Comparison of ENCODE assay signal across 8 cellular contexts in the genomic region with DNA sequence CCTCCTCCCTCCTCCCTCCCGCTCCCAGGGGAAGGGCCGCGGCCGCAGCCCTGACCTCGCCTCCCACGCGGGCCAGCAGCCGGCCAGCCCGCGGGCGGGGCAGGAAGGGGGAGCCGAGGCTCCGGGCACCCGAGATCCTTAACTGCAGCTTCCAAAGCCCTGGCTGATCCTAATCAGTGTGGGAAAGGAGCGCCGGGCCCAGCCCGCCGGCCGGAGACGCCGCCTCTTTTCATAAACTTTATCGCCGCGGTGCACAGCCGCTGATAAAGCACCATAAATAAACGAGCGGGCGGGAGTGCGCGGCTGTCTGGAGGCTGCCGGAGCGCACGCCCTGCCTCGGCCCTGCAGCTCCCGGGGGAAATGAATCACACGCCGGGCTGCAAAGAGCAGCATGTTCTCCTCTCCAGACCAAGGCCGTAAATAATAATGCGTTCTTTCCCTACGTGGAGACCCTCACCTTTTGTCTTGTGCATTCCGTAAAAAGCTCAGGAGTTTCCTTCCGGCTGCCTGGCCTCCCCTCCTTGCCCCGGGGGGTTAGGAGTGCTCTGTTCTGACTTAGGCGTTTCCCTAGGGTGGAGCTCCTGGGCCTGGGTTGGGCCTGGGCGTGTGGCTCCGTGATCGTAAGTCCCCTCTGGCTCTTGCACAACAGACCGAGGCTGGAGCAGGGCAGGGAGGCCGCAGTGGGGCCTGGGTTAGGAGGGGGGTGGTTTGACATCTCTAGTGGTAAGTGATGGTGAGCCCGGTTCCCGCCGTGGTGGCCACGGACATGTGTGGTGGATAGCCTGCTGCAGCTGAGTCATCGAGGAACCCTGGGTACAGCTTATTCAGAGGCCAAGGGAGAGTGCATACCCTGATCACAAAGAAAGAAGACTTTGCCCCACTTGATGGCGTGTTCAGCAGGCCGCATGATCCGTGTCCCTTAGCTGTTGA.
A peak's percentile ranks its signal among the peaks of the same experiment; 100 is the strongest.
DNase-seq lines count a peak whose midpoint lies in the region; ATAC-seq and TF ChIP-seq lines count a peak whose summit lies in the region.

No MANE protein-coding gene starts in this region.

- TF ChIP-seq CTCF in dorsolateral prefrontal cortex (IDR thresholded peaks at IDR 0.05 in 54 of 56, conservative IDR thresholded peaks at IDR 0.05 in 2 of 56; ENCODE audit: low read depth in 1 of 56, partially characterized antibody in 56 of 56): no peak
- TF ChIP-seq CTCF in liver (IDR thresholded peaks at IDR 0.05; ENCODE audit: low read depth, low read length, missing input control): no peak

- H3K36me3 ChIP-seq in liver (ENCODE audit: control insufficient read depth in 4 of 4, insufficient read depth in 3 of 4, low read depth in 1 of 4, low read length in 3 of 4): no peaks in the 10 kb centered on the region

- peak overlapping the region in 23 of 59 donors; percentile 9 to 70 (median 41) for H3K27ac ChIP-seq in dorsolateral prefrontal cortex
- peak overlapping the region; percentile 76 to 92 for H3K27ac ChIP-seq in liver (ENCODE audit: low read depth in 1 of 2, low read length in 2 of 2)

- H3K27me3 ChIP-seq in dorsolateral prefrontal cortex (peaks cover 0 to 7% (median 0%) of the 10 kb centered on the region in 45 donors), liver (ENCODE audit: control insufficient read depth in 4 of 4, insufficient read depth in 4 of 4, low read length in 3 of 4) (no peaks in the 10 kb centered on the region)

- peak; percentile 36 to 47 for TF ChIP-seq RAD21 in liver (IDR thresholded peaks at IDR 0.05)

- peak overlapping the region; percentile 28 to 70 (median 55) for H3K4me3 ChIP-seq in dorsolateral prefrontal cortex
- H3K4me3 ChIP-seq in liver (ENCODE audit: low read depth in 1 of 3, low read length in 3 of 3): peak overlapping the region in 2 of 3 donors; percentile 60 to 61

- 10% methylated on average over 57 of the region's 57 CpGs for WGBS in liver

- intact Hi-C loops in dorsolateral prefrontal cortex (cut with DNase I): loop anchor here (2.0 to 5.0 kb wide), 2 partner anchors 69 to 131 kb away; no protein-coding TSS in a partner anchor

- peak overlapping the region in 1 of 2 donors; percentile 63 for H3K9ac ChIP-seq in liver (ENCODE audit: low read depth in 1 of 2, low read length in 2 of 2)

- H3K9me3 ChIP-seq in liver (ENCODE audit: control insufficient read depth in 4 of 4, low read length in 3 of 4): no peaks in the 10 kb centered on the region

- DNase-seq in GDM1 (lab: John Stamatoyannopoulos, UW) (peak; percentile 75), Kasumi-1 (lab: John Stamatoyannopoulos, UW) (peak; percentile 66 to 79), SW480 (ENCODE audit: low spot score) (peak; percentile 96), dorsolateral prefrontal cortex (peak in 4 of 10 donors; percentile 32 to 63 (median 54))
- peak; percentile 21 to 57 for DNase-seq in stimulated activated CD4-positive, alpha-beta T cell treated with anti-CD3 and anti-CD28 coated beads, Interleukin-2, amount 100 ng/mL, for 24 hours

- ATAC-seq in GM21786 (IDR thresholded peaks at IDR 0.05; ENCODE audit: unreplicated experiment) (peak; percentile 57), HG02938 (IDR thresholded peaks at IDR 0.05; ENCODE audit: unreplicated experiment) (no peak)

- peaks cover 6 to 11% (median 9%) of the 10 kb centered on the region in 4 donors for H3K4me1 ChIP-seq in liver (ENCODE audit: control insufficient read depth in 4 of 4, insufficient read depth in 4 of 4, low read length in 3 of 4)

TF ChIP-seq in liver, 16 proteins besides CTCF, POLR2A, EP300 and RAD21:
- TF ChIP-seq YY1 (IDR thresholded peaks at IDR 0.05) (peak; percentile 30), EGR1 (IDR thresholded peaks at IDR 0.05; ENCODE audit: low read depth in 2 of 2) (peak; percentile 60 to 92), HNF4G (IDR thresholded peaks at IDR 0.05) (no peak), JUND (IDR thresholded peaks at IDR 0.05) (peak in 1 of 2 donors; percentile 30), FOXA2 (IDR thresholded peaks at IDR 0.05) (no peak), TAF1 (conservative IDR thresholded peaks at IDR 0.05) (peak; percentile 15), SP1 (IDR thresholded peaks at IDR 0.05) (peak; percentile 47), HNF4A (conservative IDR thresholded peaks at IDR 0.05) (peak; percentile 23 to 32), FOXA1 (IDR thresholded peaks at IDR 0.05) (peak; percentile 13), NR2F2 (IDR thresholded peaks at IDR 0.05) (peak; percentile 90), GABPA (IDR thresholded peaks at IDR 0.05 in 1 of 2, conservative IDR thresholded peaks at IDR 0.05 in 1 of 2) (no peak), RXRA (IDR thresholded peaks at IDR 0.05) (peak; percentile 47 to 56)
- TF ChIP-seq, protein P1, sequence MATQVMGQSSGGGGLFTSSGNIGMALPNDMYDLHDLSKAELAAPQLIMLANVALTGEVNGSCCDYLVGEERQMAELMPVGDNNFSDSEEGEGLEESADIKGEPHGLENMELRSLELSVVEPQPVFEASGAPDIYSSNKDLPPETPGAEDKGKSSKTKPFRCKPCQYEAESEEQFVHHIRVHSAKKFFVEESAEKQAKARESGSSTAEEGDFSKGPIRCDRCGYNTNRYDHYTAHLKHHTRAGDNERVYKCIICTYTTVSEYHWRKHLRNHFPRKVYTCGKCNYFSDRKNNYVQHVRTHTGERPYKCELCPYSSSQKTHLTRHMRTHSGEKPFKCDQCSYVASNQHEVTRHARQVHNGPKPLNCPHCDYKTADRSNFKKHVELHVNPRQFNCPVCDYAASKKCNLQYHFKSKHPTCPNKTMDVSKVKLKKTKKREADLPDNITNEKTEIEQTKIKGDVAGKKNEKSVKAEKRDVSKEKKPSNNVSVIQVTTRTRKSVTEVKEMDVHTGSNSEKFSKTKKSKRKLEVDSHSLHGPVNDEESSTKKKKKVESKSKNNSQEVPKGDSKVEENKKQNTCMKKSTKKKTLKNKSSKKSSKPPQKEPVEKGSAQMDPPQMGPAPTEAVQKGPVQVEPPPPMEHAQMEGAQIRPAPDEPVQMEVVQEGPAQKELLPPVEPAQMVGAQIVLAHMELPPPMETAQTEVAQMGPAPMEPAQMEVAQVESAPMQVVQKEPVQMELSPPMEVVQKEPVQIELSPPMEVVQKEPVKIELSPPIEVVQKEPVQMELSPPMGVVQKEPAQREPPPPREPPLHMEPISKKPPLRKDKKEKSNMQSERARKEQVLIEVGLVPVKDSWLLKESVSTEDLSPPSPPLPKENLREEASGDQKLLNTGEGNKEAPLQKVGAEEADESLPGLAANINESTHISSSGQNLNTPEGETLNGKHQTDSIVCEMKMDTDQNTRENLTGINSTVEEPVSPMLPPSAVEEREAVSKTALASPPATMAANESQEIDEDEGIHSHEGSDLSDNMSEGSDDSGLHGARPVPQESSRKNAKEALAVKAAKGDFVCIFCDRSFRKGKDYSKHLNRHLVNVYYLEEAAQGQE (IDR thresholded peaks at IDR 0.05): no peak
- TF ChIP-seq, protein P2, sequence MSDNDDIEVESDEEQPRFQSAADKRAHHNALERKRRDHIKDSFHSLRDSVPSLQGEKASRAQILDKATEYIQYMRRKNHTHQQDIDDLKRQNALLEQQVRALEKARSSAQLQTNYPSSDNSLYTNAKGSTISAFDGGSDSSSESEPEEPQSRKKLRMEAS (IDR thresholded peaks at IDR 0.05): peak; percentile 62
- TF ChIP-seq, protein P3, sequence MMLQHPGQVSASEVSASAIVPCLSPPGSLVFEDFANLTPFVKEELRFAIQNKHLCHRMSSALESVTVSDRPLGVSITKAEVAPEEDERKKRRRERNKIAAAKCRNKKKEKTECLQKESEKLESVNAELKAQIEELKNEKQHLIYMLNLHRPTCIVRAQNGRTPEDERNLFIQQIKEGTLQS (IDR thresholded peaks at IDR 0.05): peak; percentile 47
- TF ChIP-seq, protein P4, sequence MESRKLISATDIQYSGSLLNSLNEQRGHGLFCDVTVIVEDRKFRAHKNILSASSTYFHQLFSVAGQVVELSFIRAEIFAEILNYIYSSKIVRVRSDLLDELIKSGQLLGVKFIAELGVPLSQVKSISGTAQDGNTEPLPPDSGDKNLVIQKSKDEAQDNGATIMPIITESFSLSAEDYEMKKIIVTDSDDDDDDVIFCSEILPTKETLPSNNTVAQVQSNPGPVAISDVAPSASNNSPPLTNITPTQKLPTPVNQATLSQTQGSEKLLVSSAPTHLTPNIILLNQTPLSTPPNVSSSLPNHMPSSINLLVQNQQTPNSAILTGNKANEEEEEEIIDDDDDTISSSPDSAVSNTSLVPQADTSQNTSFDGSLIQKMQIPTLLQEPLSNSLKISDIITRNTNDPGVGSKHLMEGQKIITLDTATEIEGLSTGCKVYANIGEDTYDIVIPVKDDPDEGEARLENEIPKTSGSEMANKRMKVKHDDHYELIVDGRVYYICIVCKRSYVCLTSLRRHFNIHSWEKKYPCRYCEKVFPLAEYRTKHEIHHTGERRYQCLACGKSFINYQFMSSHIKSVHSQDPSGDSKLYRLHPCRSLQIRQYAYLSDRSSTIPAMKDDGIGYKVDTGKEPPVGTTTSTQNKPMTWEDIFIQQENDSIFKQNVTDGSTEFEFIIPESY (IDR thresholded peaks at IDR 0.05): no peak
